27 cellular contexts compared by ENCODE assay signal in the genomic region with DNA sequence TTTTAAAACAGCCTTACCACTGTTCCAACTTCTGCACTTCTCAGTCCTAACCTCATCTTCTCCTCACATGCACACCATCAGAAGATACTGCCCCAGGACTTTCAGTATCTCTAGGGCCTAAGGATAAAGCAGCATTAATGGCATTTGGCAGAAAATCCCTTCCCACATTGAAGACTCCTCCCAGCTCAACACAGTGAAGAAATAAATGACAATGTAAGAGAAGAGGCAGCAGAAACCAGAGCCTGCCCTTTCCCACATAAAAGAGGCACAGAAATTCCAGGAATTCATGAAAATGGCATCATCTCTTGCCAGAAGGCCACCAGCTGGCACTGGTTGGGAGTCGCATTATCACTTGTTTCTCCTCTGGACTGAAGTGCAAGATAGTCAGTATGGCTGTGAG. TPM values are rescaled to one million over a fixed set of nuclear protein-coding genes. Genes with fewer than 3 reads are reported as not detected.
DNase-seq lines count a peak whose midpoint lies in the region; ATAC-seq, FAIRE-seq and TF ChIP-seq lines count a peak whose summit lies in the region.
"Had no signal": no experiment of that assay in that cellular context is flagged by ENCODE, and none has a peak within 500 bp of the region (broad histone marks: within the 10 kb centered on the region; RNA-seq: fewer than 3 reads in every experiment).

No MANE protein-coding gene starts in this region.

- peaks cover 56% of the 10 kb centered on the region for H3K79me2 ChIP-seq in astrocyte (ENCODE audit: insufficient read depth, low read length)

- peaks cover 2% of the 10 kb centered on the region for H3K9me3 Mint-ChIP-seq in astrocyte (ENCODE audit: unreplicated experiment)
- H3K9me3 Mint-ChIP-seq in activated CD8-positive, alpha-beta T cell treated with anti-CD3 and anti-CD28 coated beads, Interleukin-2, amount 10 ng/mL, durations not matched to agents 7 days and 5 days (ENCODE audit: insufficient read depth), result no peaks in the 10 kb centered on the region
- H3K9me3 Mint-ChIP-seq: activated T-helper 17 cell treated with anti-CD3 and anti-CD28 coated beads, Interleukin-2, amount 50 U/mL, for 72 hours; mesothelial cell of epicardium had no signal

- peaks cover 39% of the 10 kb centered on the region for H3K4me1 Mint-ChIP-seq in astrocyte (ENCODE audit: low read depth, unreplicated experiment)
- peaks cover 44% of the 10 kb centered on the region for H3K4me1 Mint-ChIP-seq in activated CD8-positive, alpha-beta T cell treated with anti-CD3 and anti-CD28 coated beads, Interleukin-2, amount 10 ng/mL, durations not matched to agents 7 days and 5 days (ENCODE audit: low read depth)

- H3K36me3 ChIP-seq in astrocyte (ENCODE audit: insufficient read depth, low read length), result peaks cover 14% of the 10 kb centered on the region
- peaks cover 18 to 52% of the 10 kb centered on the region in 2 experiments for H3K36me3 ChIP-seq in mesenchymal stem cell (ENCODE audit: control insufficient read depth in 1 of 2, insufficient read depth in 2 of 2, low read depth in 1 of 2, low read length in 2 of 2)
- H3K36me3 ChIP-seq in A673 (ENCODE audit: insufficient read depth, low read length, poor library complexity, severe bottlenecking), result peaks cover 8% of the 10 kb centered on the region

- H3K14ac ChIP-seq in mesenchymal stem cell (ENCODE audit: low read length in 2 of 2), result no peak overlapping the region

- H3K4me3 ChIP-seq in AG10803 (ENCODE audit: low read length) (no peak overlapping the region), astrocyte (ENCODE audit: insufficient read depth, low read depth, low read length) (no peak overlapping the region), mesenchymal stem cell (ENCODE audit: insufficient read depth in 1 of 2, low read depth in 1 of 2, low read length in 2 of 2) (peak overlapping the region in 1 of 2 experiments; percentile 31), A673 (ENCODE audit: low read depth, low read length, poor library complexity, severe bottlenecking) (no peak overlapping the region)
- H3K4me3 ChIP-seq: coronary artery, left lung, Peyer's patch, SJSA1, suprapubic skin had no signal

- no peak overlapping the region for H2BK5ac ChIP-seq in mesenchymal stem cell (ENCODE audit: low read depth, low read length, poor library complexity, severe bottlenecking)

- H2AK5ac ChIP-seq in mesenchymal stem cell (ENCODE audit: low read length, severe bottlenecking), result no peak overlapping the region

- no peak overlapping the region for H3K4ac ChIP-seq in mesenchymal stem cell (ENCODE audit: low read depth in 1 of 2, low read length in 2 of 2)

- CTCF ChIA-PET in A673 (lab: Charles Lee), result no interaction called here
- CTCF ChIA-PET in activated CD8-positive, alpha-beta T cell treated with anti-CD3 and anti-CD28 coated beads, Interleukin-2, amount 10 ng/mL, durations not matched to agents 7 days and 5 days (lab: Charles Lee), result interaction anchor here (1.1 kb wide), 1 partner anchor 135 kb away, joined by 3 read pairs; no protein-coding TSS in a partner anchor

- H3K79me1 ChIP-seq in mesenchymal stem cell (replicated peaks; ENCODE audit: low read length, poor library complexity, severe bottlenecking), result peaks cover 35% of the 10 kb centered on the region

- peaks cover 22% of the 10 kb centered on the region for H3K36me3 Mint-ChIP-seq in astrocyte (ENCODE audit: low read depth, unreplicated experiment)
- H3K36me3 Mint-ChIP-seq in activated CD8-positive, alpha-beta T cell treated with anti-CD3 and anti-CD28 coated beads, Interleukin-2, amount 10 ng/mL, durations not matched to agents 7 days and 5 days (ENCODE audit: low read depth), result peaks cover 35% of the 10 kb centered on the region

- DNase-seq in AG10803 (ENCODE audit: low read depth) (peak; percentile 70), EH (ENCODE audit: low read depth) (peak; percentile 51), astrocyte (ENCODE audit: low read depth) (no peak), mesenchymal stem cell (peak; percentile 16), KBM-7 (no peak), A673 (ENCODE audit: low spot score) (no peak), GOT3 (lab: John Stamatoyannopoulos, UW) (no peak)
- DNase-seq in activated CD8-positive, alpha-beta T cell treated with anti-CD3 and anti-CD28 coated beads, Interleukin-2, amount 10 ng/mL, durations not matched to agents 7 days and 5 days, result no peak
- DNase-seq: activated CD4-positive, alpha-beta T cell treated with anti-CD3 and anti-CD28 coated beads for 48 hours; activated CD8-positive, alpha-beta memory T cell treated with anti-CD3 and anti-CD28 coated beads, Interleukin-2, amount 10 ng/mL, durations not matched to agents 7 days and 5 days; Caco-2; H7; NCI-H1436 treated with DMSO at 0.1 percent for 48 hours; NCI-H524; Peyer's patch; T-helper 2 cell had no signal

- H3K9me3 ChIP-seq in astrocyte (ENCODE audit: insufficient read depth, low read depth, low read length), result no peaks in the 10 kb centered on the region
- H3K9me3 ChIP-seq in mesenchymal stem cell (ENCODE audit: control insufficient read depth, low read length), result no peaks in the 10 kb centered on the region
- H3K9me3 ChIP-seq in A673 (ENCODE audit: low read depth, low read length, poor library complexity, severe bottlenecking), result no peaks in the 10 kb centered on the region
- H3K9me3 ChIP-seq: Caco-2, left lung, Peyer's patch, suprapubic skin had no signal

- no peak for FAIRE-seq in astrocyte (lab: Jason Lieb, UNC)
- FAIRE-seq: bronchial epithelial cell, GM18507 had no signal

- intact Hi-C loops in A673 (cut with micrococcal nuclease; ENCODE audit: unreplicated experiment), result no loop called here

- H3K18ac ChIP-seq in mesenchymal stem cell (ENCODE audit: low read depth in 1 of 2, low read length in 2 of 2), result no peak overlapping the region

- no peaks in the 10 kb centered on the region for H3K27me3 Mint-ChIP-seq in astrocyte (ENCODE audit: low read depth, unreplicated experiment)
- no peaks in the 10 kb centered on the region for H3K27me3 Mint-ChIP-seq in activated CD8-positive, alpha-beta T cell treated with anti-CD3 and anti-CD28 coated beads, Interleukin-2, amount 10 ng/mL, durations not matched to agents 7 days and 5 days (ENCODE audit: low read depth)
- H3K27me3 Mint-ChIP-seq: activated CD8-positive, alpha-beta memory T cell treated with anti-CD3 and anti-CD28 coated beads, Interleukin-2, amount 10 ng/mL, durations not matched to agents 7 days and 5 days; activated T-helper 17 cell treated with anti-CD3 and anti-CD28 coated beads, Interleukin-2, amount 50 U/mL, for 72 hours had no signal

- BruUV-seq in A673 (replicated peaks; lab: Mats Ljungman, UMichigan), result no TSS peak

- no peak overlapping the region for H3K23ac ChIP-seq in mesenchymal stem cell (ENCODE audit: low read length in 2 of 2)

- no peak overlapping the region for H2BK12ac ChIP-seq in mesenchymal stem cell (ENCODE audit: low read length in 2 of 2)

- no peak overlapping the region for H3K27ac Mint-ChIP-seq in astrocyte (ENCODE audit: unreplicated experiment)
- no peak overlapping the region for H3K27ac Mint-ChIP-seq in activated CD8-positive, alpha-beta T cell treated with anti-CD3 and anti-CD28 coated beads, Interleukin-2, amount 10 ng/mL, durations not matched to agents 7 days and 5 days
- H3K27ac Mint-ChIP-seq: activated CD8-positive, alpha-beta memory T cell treated with anti-CD3 and anti-CD28 coated beads, Interleukin-2, amount 10 ng/mL, durations not matched to agents 7 days and 5 days; mesothelial cell of epicardium had no signal

- no peak for ATAC-seq in activated CD8-positive, alpha-beta T cell treated with anti-CD3 and anti-CD28 coated beads, Interleukin-2, amount 10 ng/mL, durations not matched to agents 7 days and 5 days
- ATAC-seq: activated CD8-positive, alpha-beta memory T cell treated with anti-CD3 and anti-CD28 coated beads, Interleukin-2, amount 10 ng/mL, durations not matched to agents 7 days and 5 days; activated T-helper 17 cell treated with anti-CD3 and anti-CD28 coated beads, Interleukin-2, amount 50 U/mL, for 72 hours; left lung had no signal

- H3K4me3 Mint-ChIP-seq in astrocyte (ENCODE audit: unreplicated experiment), result peak overlapping the region; percentile 0
- H3K4me3 Mint-ChIP-seq in activated CD8-positive, alpha-beta T cell treated with anti-CD3 and anti-CD28 coated beads, Interleukin-2, amount 10 ng/mL, durations not matched to agents 7 days and 5 days, result no peak overlapping the region
- H3K4me3 Mint-ChIP-seq: activated CD8-positive, alpha-beta memory T cell treated with anti-CD3 and anti-CD28 coated beads, Interleukin-2, amount 10 ng/mL, durations not matched to agents 7 days and 5 days; activated T-helper 17 cell treated with anti-CD3 and anti-CD28 coated beads, Interleukin-2, amount 50 U/mL, for 72 hours; mesothelial cell of epicardium had no signal

- no peak overlapping the region for H2AFZ ChIP-seq in astrocyte (ENCODE audit: low read depth, low read length)
- H2AFZ ChIP-seq in mesenchymal stem cell (ENCODE audit: low read depth, low read length), result no peak overlapping the region

- H3K4me2 ChIP-seq in astrocyte (ENCODE audit: low read length), result peak overlapping the region; percentile 97
- H3K4me2 ChIP-seq in mesenchymal stem cell (ENCODE audit: low read length, poor library complexity, severe bottlenecking), result no peak overlapping the region

- no peak overlapping the region for H4K91ac ChIP-seq in mesenchymal stem cell (ENCODE audit: low read length)

- H2BK15ac ChIP-seq in mesenchymal stem cell (ENCODE audit: low read depth, poor library complexity, severe bottlenecking), result no peak overlapping the region

- 90% methylated on average over 1 of the region's 1 CpG for WGBS in mesenchymal stem cell

- H3K9ac ChIP-seq in astrocyte (ENCODE audit: low read length) (no peak overlapping the region), mesenchymal stem cell (ENCODE audit: low read length) (no peak overlapping the region)

- no peak overlapping the region for H2BK120ac ChIP-seq in mesenchymal stem cell (ENCODE audit: low read depth, low read length)

- H3K4me1 ChIP-seq in astrocyte (ENCODE audit: insufficient read depth, low read length), result peaks cover 44% of the 10 kb centered on the region
- H3K4me1 ChIP-seq in mesenchymal stem cell (ENCODE audit: control insufficient read depth, insufficient read depth, low read depth, low read length), result peaks cover 28% of the 10 kb centered on the region
- peaks cover 8% of the 10 kb centered on the region for H3K4me1 ChIP-seq in A673 (ENCODE audit: insufficient read depth, low read length, poor library complexity, severe bottlenecking)

- H3K27me3 ChIP-seq in astrocyte (ENCODE audit: insufficient read depth, low read length) (no peaks in the 10 kb centered on the region), mesenchymal stem cell (ENCODE audit: control insufficient read depth in 1 of 2, insufficient read depth in 1 of 2, low read length in 2 of 2) (no peaks in the 10 kb centered on the region), A673 (replicated peaks; ENCODE audit: insufficient read depth, low read depth, low read length, poor library complexity) (no peaks in the 10 kb centered on the region)
- H3K27me3 ChIP-seq: left lung, Peyer's patch, SJSA1, suprapubic skin had no signal

- TF ChIP-seq CTCF in AG10803 (conservative IDR thresholded peaks at IDR 0.05; ENCODE audit: low read length) (no peak), astrocyte (IDR thresholded peaks at IDR 0.05; ENCODE audit: insufficient read depth, low read depth, low read length) (no peak), A673 (conservative IDR thresholded peaks at IDR 0.05; ENCODE audit: low read depth, low read length) (no peak)

- in situ Hi-C loops in KBM-7 (cut with MboI; ENCODE audit: low pct_unique_long_range_greater_than_20kb, low sequenced_read_pairs), result no loop called here

- H3K27ac ChIP-seq in astrocyte (ENCODE audit: low read depth, low read length) (no peak overlapping the region), mesenchymal stem cell (ENCODE audit: low read length, poor library complexity, severe bottlenecking) (no peak overlapping the region), A673 (ENCODE audit: low read depth, low read length, poor library complexity, severe bottlenecking) (no peak overlapping the region)
- H3K27ac ChIP-seq: coronary artery, left lung, Peyer's patch, SJSA1, suprapubic skin had no signal

- H4K20me1 ChIP-seq in astrocyte (ENCODE audit: insufficient read depth, low read length), result peaks cover 67% of the 10 kb centered on the region

- POLR2A ChIA-PET in A673 (lab: Charles Lee; ENCODE audit: low non-redundant PET), result no interaction called here
- POLR2A ChIA-PET in activated CD8-positive, alpha-beta T cell treated with anti-CD3 and anti-CD28 coated beads, Interleukin-2, amount 10 ng/mL, durations not matched to agents 7 days and 5 days (lab: Charles Lee), result interaction anchor here (1.1 kb wide), 1 partner anchor 189 kb away, joined by 5 read pairs; a partner anchor contains a TSS

- no peak overlapping the region for H4K8ac ChIP-seq in mesenchymal stem cell (ENCODE audit: low read length)

RNA-seq across cellular contexts. Expression of a gene that starts 3.7 kb away (rescaled TPM):
- total RNA-seq in astrocyte, result 28.8 and 32.0 TPM in 2 replicates
- polyA plus RNA-seq in mesenchymal stem cell (2013, experiment 1 of 2), result 7.7 TPM
- polyA plus RNA-seq in mesenchymal stem cell (2013, experiment 2 of 2), result 7.9 TPM
- total RNA-seq in A673 (2021), result 15.2 and 15.5 TPM in 2 replicates
- 10 to 100 TPM; 18.0 to 18.6 TPM for total RNA-seq in activated CD8-positive, alpha-beta T cell treated with anti-CD3 and anti-CD28 coated beads, Interleukin-2, amount 10 ng/mL, durations not matched to agents 7 days and 5 days

RNA-seq across cellular contexts. Expression of a gene that starts 6.5 kb away (rescaled TPM):
- total RNA-seq in astrocyte (105 and 111 TPM in 2 replicates), A673 (2021) (83.5 and 96.9 TPM in 2 replicates)
- 88.9 TPM for polyA plus RNA-seq in mesenchymal stem cell (2013, experiment 1 of 2)
- 83.2 TPM for polyA plus RNA-seq in mesenchymal stem cell (2013, experiment 2 of 2)
- total RNA-seq in activated CD8-positive, alpha-beta T cell treated with anti-CD3 and anti-CD28 coated beads, Interleukin-2, amount 10 ng/mL, durations not matched to agents 7 days and 5 days, result 100 to 1,000 TPM; 136 to 138 TPM

RNA-seq across cellular contexts. Expression of a gene that starts 11.8 kb away (rescaled TPM):
- total RNA-seq in astrocyte (1.0 TPM in 1 of 2 replicates, not detected in the other), A673 (2021) (0.52 and 0.83 TPM in 2 replicates)
- 0.80 TPM for polyA plus RNA-seq in mesenchymal stem cell (2013, experiment 1 of 2)
- polyA plus RNA-seq in mesenchymal stem cell (2013, experiment 2 of 2), result 1.0 TPM
- total RNA-seq in activated CD8-positive, alpha-beta T cell treated with anti-CD3 and anti-CD28 coated beads, Interleukin-2, amount 10 ng/mL, durations not matched to agents 7 days and 5 days, result 1 to 10 TPM in 1 of 2 experiments, under 1 TPM in 1; 0.70 to 1.1 TPM

RNA-seq across cellular contexts. Expression of a gene that starts 36.2 kb away (rescaled TPM):
- total RNA-seq in astrocyte (not detected in 2 replicates), A673 (2021) (not detected in 2 replicates)
- polyA plus RNA-seq in mesenchymal stem cell (2013, experiment 1 of 2), result not detected
- polyA plus RNA-seq in mesenchymal stem cell (2013, experiment 2 of 2), result not detected
- not detected for total RNA-seq in activated CD8-positive, alpha-beta T cell treated with anti-CD3 and anti-CD28 coated beads, Interleukin-2, amount 10 ng/mL, durations not matched to agents 7 days and 5 days
- total RNA-seq: activated CD8-positive, alpha-beta memory T cell treated with anti-CD3 and anti-CD28 coated beads, Interleukin-2, amount 10 ng/mL, durations not matched to agents 7 days and 5 days; activated T-helper 17 cell treated with anti-CD3 and anti-CD28 coated beads, Interleukin-2, amount 50 U/mL, for 72 hours; bronchial epithelial cell; Caco-2; left lung; mesothelial cell of epicardium; posterior vena cava; SJSA1; suprapubic skin had no signal
- polyA plus RNA-seq: adipose tissue, AG04450 had no signal

Comparison
In these comparisons a context has a peak if more than half of its experiments do, and no peak if none do; other contexts are left out.
1. DNase-seq: peak in AG10803 (single experiment), EH (single experiment) and mesenchymal stem cell (single experiment); none in astrocyte (single experiment), KBM-7 (single experiment), A673 (single experiment), GOT3 (single experiment) and activated CD8-positive, alpha-beta T cell treated with anti-CD3 and anti-CD28 coated beads, Interleukin-2, amount 10 ng/mL, durations not matched to agents 7 days and 5 days (single experiment).